ENCODE assay signal across 8 cellular contexts in genomic region chr19:43619262-43620060, GRCh38. TPM values are rescaled to one million over a fixed set of nuclear protein-coding genes. Genes with fewer than 3 reads are reported as not detected.
DNase-seq lines count a peak whose midpoint lies in the region; ATAC-seq and TF ChIP-seq lines count a peak whose summit lies in the region.

Gene ZNF428 (minus strand): TSS chr19:43619629. CDS start chr19:43614304, 5,325 bp downstream.

- peaks cover 27% of the 10 kb centered on the region for H3K4me1 Mint-ChIP-seq in T-helper 17 cell
- peaks cover 10% of the 10 kb centered on the region for H3K4me1 Mint-ChIP-seq in progenitor cell of endocrine pancreas (ENCODE audit: low read depth)

- H3K27me3 Mint-ChIP-seq in T-helper 17 cell = no peaks in the 10 kb centered on the region
- H3K27me3 Mint-ChIP-seq in progenitor cell of endocrine pancreas = no peaks in the 10 kb centered on the region

- H3K9me3 Mint-ChIP-seq in progenitor cell of endocrine pancreas (ENCODE audit: low read depth) = no peaks in the 10 kb centered on the region

- H3K27me3 ChIP-seq in left ventricle myocardium inferior (ENCODE audit: low read depth) (no peaks in the 10 kb centered on the region), upper lobe of right lung (no peaks in the 10 kb centered on the region)

- in situ Hi-C loops in GM13976 (cut with MboI; ENCODE audit: low sequenced_read_pairs, unreplicated experiment) = no loop called here

- no peaks in the 10 kb centered on the region for H3K36me3 ChIP-seq in left ventricle myocardium inferior
- no peaks in the 10 kb centered on the region for H3K36me3 ChIP-seq in upper lobe of right lung

- H3K4me3 Mint-ChIP-seq in T-helper 17 cell (peak within 1 kb of the TSS; percentile 97), progenitor cell of endocrine pancreas (ENCODE audit: low read depth) (peak within 1 kb of the TSS; percentile 92)

- intact Hi-C loops in left ventricle myocardium inferior (cut with micrococcal nuclease) = no loop called here
- intact Hi-C loops in upper lobe of right lung (cut with DNase I) = no loop called here

- TF ChIP-seq CTCF in GM13976 (IDR thresholded peaks at IDR 0.05; ENCODE audit: borderline replicate concordance, control extremely low read depth, extremely low read depth, insufficient read depth, missing control alignments) (no peak), left ventricle myocardium inferior (IDR thresholded peaks at IDR 0.05; ENCODE audit: borderline replicate concordance) (no peak), progenitor cell of endocrine pancreas (IDR thresholded peaks at IDR 0.05; ENCODE audit: unreplicated experiment) (no peak), upper lobe of right lung (IDR thresholded peaks at IDR 0.05) (no peak)

- ATAC-seq in HG02798 (IDR thresholded peaks at IDR 0.05; ENCODE audit: poor library complexity, unreplicated experiment) (peak; percentile 89), T-helper 17 cell (peak; percentile 90), upper lobe of right lung (peak; percentile 95)

- DNase-seq in GM13976 (ENCODE audit: low spot score) = peak; percentile 94
- DNase-seq in NCI-H146 (lab: John Stamatoyannopoulos, UW) = peak; percentile 97
- DNase-seq in T-helper 17 cell = peak; percentile 76 to 88 (median 85)
- peak; percentile 66 to 96 (median 90) for DNase-seq in amygdala (lab: John Stamatoyannopoulos, UW)
- DNase-seq in left ventricle myocardium inferior = peak; percentile 87
- DNase-seq in progenitor cell of endocrine pancreas (ENCODE audit: low spot score, unreplicated experiment) = peak; percentile 79
- DNase-seq in upper lobe of right lung = peak; percentile 93

- H3K9me3 ChIP-seq in T-helper 17 cell (ENCODE audit: control insufficient read depth, low read length, poor library complexity, severe bottlenecking) = no peaks in the 10 kb centered on the region
- H3K9me3 ChIP-seq in left ventricle myocardium inferior (replicated peaks) = no peaks in the 10 kb centered on the region
- no peaks in the 10 kb centered on the region for H3K9me3 ChIP-seq in upper lobe of right lung

- H3K36me3 Mint-ChIP-seq in T-helper 17 cell (ENCODE audit: low read depth) (no peaks in the 10 kb centered on the region), progenitor cell of endocrine pancreas (ENCODE audit: insufficient read depth) (peaks cover 13% of the 10 kb centered on the region)

- H3K27ac ChIP-seq in left ventricle myocardium inferior (replicated peaks) (peak within 1 kb of the TSS; percentile 98), upper lobe of right lung (peak within 1 kb of the TSS; percentile 93)

- H3K4me1 ChIP-seq in left ventricle myocardium inferior (peaks cover 27% of the 10 kb centered on the region), upper lobe of right lung (peaks cover 8% of the 10 kb centered on the region)

- H3K27ac Mint-ChIP-seq in T-helper 17 cell = peak within 1 kb of the TSS; percentile 91
- H3K27ac Mint-ChIP-seq in progenitor cell of endocrine pancreas = peak within 1 kb of the TSS; percentile 100

- H3K4me3 ChIP-seq in left ventricle myocardium inferior (peak within 1 kb of the TSS; percentile 86), upper lobe of right lung (peak within 1 kb of the TSS; percentile 93)

RNA-seq across cellular contexts. Expression of gene ZNF428, which starts in this region (rescaled TPM):
- 10 to 100 TPM; 23.8 to 26.3 TPM for total RNA-seq in T-helper 17 cell
- total RNA-seq in left ventricle myocardium inferior = 32.3 TPM
- total RNA-seq in progenitor cell of endocrine pancreas = 87.5 and 88.9 TPM in 2 replicates
- total RNA-seq in upper lobe of right lung = 27.1 TPM

Comparison
In these comparisons a context has a peak if more than half of its experiments do, and no peak if none do; other contexts are left out.
1. Peak in every context shown above with its lines: DNase-seq, ATAC-seq, H3K4me3 ChIP-seq and H3K27ac ChIP-seq.